Comparison of ENCODE assay signal across 29 cellular contexts in genomic region chr9:93017621-93018020, GRCh38. TPM values are rescaled to one million over a fixed set of nuclear protein-coding genes. Genes with fewer than 3 reads are reported as not detected.
DNase-seq lines count a peak whose midpoint lies in the region; ATAC-seq and TF ChIP-seq lines count a peak whose summit lies in the region.
"Had no signal": no experiment of that assay in that cellular context is flagged by ENCODE, and none has a peak within 500 bp of the region (broad histone marks: within the 10 kb centered on the region; RNA-seq: fewer than 3 reads in every experiment).

No MANE protein-coding gene starts in this region.

- TF ChIP-seq CTCF in sigmoid colon (IDR thresholded peaks at IDR 0.05), result no peak
- no peak for TF ChIP-seq CTCF in lower lobe of right lung (IDR thresholded peaks at IDR 0.05)

- DNase-seq in activated CD8-positive, alpha-beta memory T cell treated with anti-CD3 and anti-CD28 coated beads, Interleukin-2, amount 50 U/mL, for 48 hours, result peak; percentile 33
- no peak for DNase-seq in activated CD8-positive, alpha-beta memory T cell treated with anti-CD3 and anti-CD28 coated beads, Interleukin-2, amount 50 U/mL, for 4 hours
- no peak for DNase-seq in CD8-positive, alpha-beta memory T cell
- DNase-seq in activated naive CD8-positive, alpha-beta T cell treated with anti-CD3 and anti-CD28 coated beads, Interleukin-2, amount 50 U/mL, for 24 hours, result no peak
- DNase-seq in sigmoid colon (peak; percentile 42), NCI-H1694 (lab: John Stamatoyannopoulos, UW) (no peak), lower lobe of right lung (no peak), globus pallidus (ENCODE audit: low spot score) (no peak)
- DNase-seq: activated CD8-positive, alpha-beta memory T cell treated with anti-CD3 and anti-CD28 coated beads, Interleukin-2, amount 10 ng/mL, durations not matched to agents 7 days and 5 days; amniotic stem cell; BE2C; effector CD8-positive, alpha-beta T cell; erythroblast; Kasumi-1; left colon; NCI-H2171; NCI-H524; PC-3; SHP77; stimulated activated CD4-positive, alpha-beta T cell treated with anti-CD3 and anti-CD28 coated beads, Interleukin-15, amount 100 ng/mL, for 24 hours; transverse colon had no signal

- peaks cover 15 to 38% (median 18%) of the 10 kb centered on the region in 3 donors for H3K4me1 Mint-ChIP-seq in CD8-positive, alpha-beta memory T cell
- peaks cover 15% of the 10 kb centered on the region for H3K4me1 Mint-ChIP-seq in activated naive CD8-positive, alpha-beta T cell treated with anti-CD3 and anti-CD28 coated beads, Interleukin-2, amount 50 U/mL, for 24 hours

- 94 to 96% methylated on average over 9 of the region's 9 CpGs for WGBS in sigmoid colon, 2 donors

- peak overlapping the region in 6 of 8 donors; percentile 37 to 78 (median 66) for H3K27ac Mint-ChIP-seq in CD8-positive, alpha-beta memory T cell
- H3K27ac Mint-ChIP-seq in activated naive CD8-positive, alpha-beta T cell treated with anti-CD3 and anti-CD28 coated beads, Interleukin-2, amount 50 U/mL, for 24 hours, result peak overlapping the region; percentile 31
- H3K27ac Mint-ChIP-seq: activated CD8-positive, alpha-beta memory T cell treated with anti-CD3 and anti-CD28 coated beads, Interleukin-2, amount 10 ng/mL, durations not matched to agents 7 days and 5 days; mesothelial cell of epicardium; nephron had no signal

- intact Hi-C loops in sigmoid colon (cut with DNase I), result no loop called here
- intact Hi-C loops in lower lobe of right lung (cut with DNase I), result no loop called here

- POLR2A ChIA-PET in CD8-positive, alpha-beta memory T cell (lab: Charles Lee), result interaction anchor here (0.7 kb wide), 1 partner anchor 10 kb away, joined by 3 read pairs; no protein-coding TSS in a partner anchor

- TF ChIP-seq EP300 in sigmoid colon (IDR thresholded peaks at IDR 0.05), result no peak

- TF ChIP-seq POLR2A in sigmoid colon (IDR thresholded peaks at IDR 0.05), result no peak

- peaks cover 11 to 91% (median 30%) of the 10 kb centered on the region in 3 donors for H3K36me3 Mint-ChIP-seq in CD8-positive, alpha-beta memory T cell
- H3K36me3 Mint-ChIP-seq in activated naive CD8-positive, alpha-beta T cell treated with anti-CD3 and anti-CD28 coated beads, Interleukin-2, amount 50 U/mL, for 24 hours (ENCODE audit: low read depth), result peaks cover 35% of the 10 kb centered on the region

- H3K27me3 ChIP-seq in CD8-positive, alpha-beta memory T cell (ENCODE audit: insufficient read depth, low read length, poor library complexity, severe bottlenecking), result no peaks in the 10 kb centered on the region
- H3K27me3 ChIP-seq in sigmoid colon (no peaks in the 10 kb centered on the region), lower lobe of right lung (ENCODE audit: low read depth) (no peaks in the 10 kb centered on the region)
- H3K27me3 ChIP-seq: BE2C, right lobe of liver, transverse colon had no signal

- H3K27ac ChIP-seq in CD8-positive, alpha-beta memory T cell (ENCODE audit: low read depth, low read length), result no peak overlapping the region
- H3K27ac ChIP-seq in sigmoid colon (no peak overlapping the region), lower lobe of right lung (no peak overlapping the region)
- H3K27ac ChIP-seq: A549, HL-60, right lobe of liver, transverse colon had no signal

- H3K4me1 ChIP-seq in CD8-positive, alpha-beta memory T cell (ENCODE audit: insufficient read depth, low read length), result peaks cover 25% of the 10 kb centered on the region
- H3K4me1 ChIP-seq in sigmoid colon (no peaks in the 10 kb centered on the region), lower lobe of right lung (no peaks in the 10 kb centered on the region)
- H3K4me1 ChIP-seq: A549, BE2C, right lobe of liver, transverse colon had no signal

- CTCF ChIA-PET in CD8-positive, alpha-beta memory T cell (lab: Charles Lee), result interaction anchor here (1.5 to 7.7 kb wide), 2 partner anchors 11 to 14 kb away, joined by 8 to 46 read pairs; no protein-coding TSS in a partner anchor

- H3K9me3 Mint-ChIP-seq in CD8-positive, alpha-beta memory T cell, result no peaks in the 10 kb centered on the region
- H3K9me3 Mint-ChIP-seq in activated naive CD8-positive, alpha-beta T cell treated with anti-CD3 and anti-CD28 coated beads, Interleukin-2, amount 50 U/mL, for 24 hours, result no peaks in the 10 kb centered on the region
- H3K9me3 Mint-ChIP-seq: activated T-helper 17 cell treated with anti-CD3 and anti-CD28 coated beads, Interleukin-2, amount 50 U/mL, for 72 hours; mesothelial cell of epicardium; nephron had no signal

- no peak overlapping the region for H3K4me3 ChIP-seq in CD8-positive, alpha-beta memory T cell (ENCODE audit: low read length)
- H3K4me3 ChIP-seq in sigmoid colon, result no peak overlapping the region
- no peak overlapping the region for H3K4me3 ChIP-seq in lower lobe of right lung
- H3K4me3 ChIP-seq: A549, GM12878, right lobe of liver, transverse colon had no signal

- ATAC-seq in activated naive CD8-positive, alpha-beta T cell treated with anti-CD3 and anti-CD28 coated beads, Interleukin-2, amount 50 U/mL, for 24 hours, result no peak
- no peak for ATAC-seq in lower lobe of right lung
- ATAC-seq: A549; activated CD4-positive, CD25-positive, alpha-beta regulatory T cell treated with anti-CD3 and anti-CD28 coated beads, Interleukin-2, amount 50 U/mL, for 24 hours; activated CD8-positive, alpha-beta memory T cell treated with anti-CD3 and anti-CD28 coated beads, Interleukin-2, amount 10 ng/mL, durations not matched to agents 7 days and 5 days; activated T-helper 17 cell treated with anti-CD3 and anti-CD28 coated beads, Interleukin-2, amount 50 U/mL, for 72 hours; GM12878; left colon; PC-3; right lobe of liver had no signal

- H3K4me3 Mint-ChIP-seq in CD8-positive, alpha-beta memory T cell, result no peak overlapping the region
- no peak overlapping the region for H3K4me3 Mint-ChIP-seq in activated naive CD8-positive, alpha-beta T cell treated with anti-CD3 and anti-CD28 coated beads, Interleukin-2, amount 50 U/mL, for 24 hours
- H3K4me3 Mint-ChIP-seq: activated CD8-positive, alpha-beta memory T cell treated with anti-CD3 and anti-CD28 coated beads, Interleukin-2, amount 10 ng/mL, durations not matched to agents 7 days and 5 days; activated T-helper 17 cell treated with anti-CD3 and anti-CD28 coated beads, Interleukin-2, amount 50 U/mL, for 72 hours; mesothelial cell of epicardium; nephron had no signal

- peaks cover 0 to 1% of the 10 kb centered on the region in 2 donors for H3K27me3 Mint-ChIP-seq in CD8-positive, alpha-beta memory T cell
- no peaks in the 10 kb centered on the region for H3K27me3 Mint-ChIP-seq in activated naive CD8-positive, alpha-beta T cell treated with anti-CD3 and anti-CD28 coated beads, Interleukin-2, amount 50 U/mL, for 24 hours
- H3K27me3 Mint-ChIP-seq: activated CD8-positive, alpha-beta memory T cell treated with anti-CD3 and anti-CD28 coated beads, Interleukin-2, amount 10 ng/mL, durations not matched to agents 7 days and 5 days; activated T-helper 17 cell treated with anti-CD3 and anti-CD28 coated beads, Interleukin-2, amount 50 U/mL, for 72 hours had no signal

- H3K9me3 ChIP-seq in CD8-positive, alpha-beta memory T cell (ENCODE audit: low read length), result no peaks in the 10 kb centered on the region
- no peaks in the 10 kb centered on the region for H3K9me3 ChIP-seq in sigmoid colon
- no peaks in the 10 kb centered on the region for H3K9me3 ChIP-seq in lower lobe of right lung
- H3K9me3 ChIP-seq: A549, BE2C, right lobe of liver, transverse colon had no signal

- peaks cover 70% of the 10 kb centered on the region for H3K36me3 ChIP-seq in CD8-positive, alpha-beta memory T cell (ENCODE audit: insufficient read depth, low read length)
- H3K36me3 ChIP-seq in sigmoid colon, result no peaks in the 10 kb centered on the region
- H3K36me3 ChIP-seq in lower lobe of right lung, result peaks cover 89% of the 10 kb centered on the region
- H3K36me3 ChIP-seq: BE2C, right lobe of liver, transverse colon had no signal

RNA-seq across cellular contexts. Expression of gene SUSD3, which starts 40.9 kb away (rescaled TPM):
- 10 to 100 TPM; 11.3 to 12.3 TPM for total RNA-seq in CD8-positive, alpha-beta memory T cell
- polyA plus RNA-seq in CD8-positive, alpha-beta memory T cell, result 103 TPM
- total RNA-seq in sigmoid colon (1 to 10 TPM; 1.9 to 7.2 (median 4.7) TPM), lower lobe of right lung (5.3 TPM)
- 10 to 100 TPM in 1 of 3 donors, under 1 TPM in 1, not detected in 1; 0.92 to 15.2 TPM for polyA plus RNA-seq in sigmoid colon

Comparison
In these comparisons a context has a peak if more than half of its experiments do, and no peak if none do; other contexts are left out.
1. DNase-seq: peak in activated CD8-positive, alpha-beta memory T cell treated with anti-CD3 and anti-CD28 coated beads, Interleukin-2, amount 50 U/mL, for 48 hours (single experiment) and sigmoid colon (single experiment); none in activated CD8-positive, alpha-beta memory T cell treated with anti-CD3 and anti-CD28 coated beads, Interleukin-2, amount 50 U/mL, for 4 hours (single experiment), CD8-positive, alpha-beta memory T cell (0 of 5), activated naive CD8-positive, alpha-beta T cell treated with anti-CD3 and anti-CD28 coated beads, Interleukin-2, amount 50 U/mL, for 24 hours (single experiment), NCI-H1694 (single experiment), lower lobe of right lung (single experiment) and globus pallidus (single experiment).